In the genomic region with DNA sequence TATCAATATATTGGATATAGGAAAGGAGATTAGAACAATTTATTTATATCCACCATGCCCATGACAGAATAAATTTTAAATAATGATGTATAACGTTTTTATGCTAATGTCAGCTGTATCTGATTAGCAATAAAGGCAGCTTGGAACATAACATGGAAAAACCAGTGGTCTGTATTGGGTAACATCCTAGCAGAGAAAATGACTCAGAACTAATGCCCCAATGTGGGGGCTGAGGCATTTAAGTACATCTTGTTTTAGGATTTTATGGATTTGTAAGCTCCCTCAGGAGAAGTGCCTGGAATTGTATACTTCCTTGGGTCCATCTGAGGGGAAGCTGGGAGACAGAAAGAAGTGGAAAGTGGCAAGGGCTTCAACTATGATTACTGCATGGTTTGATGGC, we compare ENCODE assay signal across 27 cellular contexts.
DNase-seq lines count a peak whose midpoint lies in the region; ATAC-seq and TF ChIP-seq lines count a peak whose summit lies in the region.
"Had no signal": no experiment of that assay in that cellular context is flagged by ENCODE, and none has a peak within 500 bp of the region (broad histone marks: within the 10 kb centered on the region; RNA-seq: fewer than 3 reads in every experiment).

No MANE protein-coding gene starts in this region.

- H3K4me3 ChIP-seq in fibroblast of pulmonary artery (replicated peaks; ENCODE audit: low read depth, low read length): no peak overlapping the region
- H3K4me3 ChIP-seq: esophagus squamous epithelium, heart left ventricle, lower lobe of right lung, mucosa of descending colon, spleen, upper lobe of left lung had no signal

- in situ Hi-C loops in ACHN (cut with HindIII; ENCODE audit: low pct_ligation_motif_present, low pct_unique_long_range_greater_than_20kb, low sequenced_read_pairs): no loop called here

- DNase-seq in EH (ENCODE audit: low read depth) (peak; percentile 71), amniotic epithelial cell (ENCODE audit: low read depth) (peak; percentile 80), fibroblast of pulmonary artery (ENCODE audit: low read depth) (peak; percentile 63), stromal cell of bone marrow (ENCODE audit: low read depth) (peak; percentile 77), NCI-H69 (lab: John Stamatoyannopoulos, UW) (no peak), WTC11 (ENCODE audit: low spot score) (no peak), ACHN (no peak)
- DNase-seq: activated CD8-positive, alpha-beta T cell treated with anti-CD3 and anti-CD28 coated beads for 36 hours; anterior cingulate cortex; CD8-positive, alpha-beta T cell; dermis blood vessel endothelial cell; esophagus squamous epithelium; heart left ventricle; lower lobe of right lung; mucosa of descending colon; NCI-H1105; NCI-H2081; NCI-H2227 treated with DMSO at 0.1 percent for 48 hours; NCI-H82; spleen; substantia nigra; upper lobe of left lung had no signal

- H3K27ac Mint-ChIP-seq in WTC11: no peak overlapping the region
- H3K27ac Mint-ChIP-seq: activated CD8-positive, alpha-beta T cell treated with anti-CD3 and anti-CD28 coated beads for 36 hours; activated naive CD4-positive, alpha-beta T cell treated with anti-CD3 and anti-CD28 coated beads, Interleukin-2, amount 50 U/mL, for 24 hours; activated T-helper 17 cell treated with anti-CD3 and anti-CD28 coated beads, Interleukin-2, amount 50 U/mL, for 72 hours; CD8-positive, alpha-beta T cell; IgD-negative memory B cell; natural killer cell treated with Interleukin-12 subunit alpha and Interleukin-12 subunit beta and Interleukin-15 and Interleukin-18, amount 100 ng/mL, for 72 hours had no signal

- H3K4me1 Mint-ChIP-seq in WTC11: peaks cover 12% of the 10 kb centered on the region
- H3K4me1 Mint-ChIP-seq: activated naive CD4-positive, alpha-beta T cell treated with anti-CD3 and anti-CD28 coated beads, Interleukin-2, amount 50 U/mL, for 24 hours; activated T-helper 17 cell treated with anti-CD3 and anti-CD28 coated beads, Interleukin-2, amount 50 U/mL, for 72 hours; central memory CD8-positive, alpha-beta T cell; IgD-negative memory B cell had no signal

- no peak overlapping the region for H3K4me3 Mint-ChIP-seq in WTC11
- H3K4me3 Mint-ChIP-seq: activated CD8-positive, alpha-beta T cell treated with anti-CD3 and anti-CD28 coated beads for 36 hours; activated naive CD4-positive, alpha-beta T cell treated with anti-CD3 and anti-CD28 coated beads, Interleukin-2, amount 50 U/mL, for 24 hours; activated T-helper 17 cell treated with anti-CD3 and anti-CD28 coated beads, Interleukin-2, amount 50 U/mL, for 72 hours; CD8-positive, alpha-beta T cell; central memory CD8-positive, alpha-beta T cell; IgD-negative memory B cell; natural killer cell treated with Interleukin-12 subunit alpha and Interleukin-12 subunit beta and Interleukin-15 and Interleukin-18, amount 100 ng/mL, for 72 hours had no signal

- POLR2A ChIA-PET in WTC11 (lab: Charles Lee): no interaction called here

- CTCF ChIA-PET in WTC11 (lab: Charles Lee): interaction anchor here (1.6 kb wide), 1 partner anchor 396 kb away, joined by 4 read pairs; no protein-coding TSS in a partner anchor

- ATAC-seq in WTC11: no peak
- ATAC-seq: activated CD8-positive, alpha-beta T cell treated with anti-CD3 and anti-CD28 coated beads for 36 hours; activated T-helper 17 cell treated with anti-CD3 and anti-CD28 coated beads, Interleukin-2, amount 50 U/mL, for 72 hours; CD8-positive, alpha-beta T cell; heart left ventricle; lower lobe of right lung; mucosa of descending colon; natural killer cell treated with Interleukin-12 subunit alpha and Interleukin-12 subunit beta and Interleukin-15 and Interleukin-18, amount 100 ng/mL, for 72 hours had no signal

- no peaks in the 10 kb centered on the region for H3K27me3 Mint-ChIP-seq in WTC11 (ENCODE audit: low read depth)
- H3K27me3 Mint-ChIP-seq: IgD-negative memory B cell had no signal

- peaks cover 3% of the 10 kb centered on the region; the same call in 1 of the 2 replicates for H3K36me3 Mint-ChIP-seq in WTC11
- H3K36me3 Mint-ChIP-seq: activated naive CD4-positive, alpha-beta T cell treated with anti-CD3 and anti-CD28 coated beads, Interleukin-2, amount 50 U/mL, for 24 hours; CD8-positive, alpha-beta T cell; IgD-negative memory B cell; natural killer cell treated with Interleukin-12 subunit alpha and Interleukin-12 subunit beta and Interleukin-15 and Interleukin-18, amount 100 ng/mL, for 72 hours had no signal

- TF ChIP-seq CTCF in fibroblast of pulmonary artery (IDR thresholded peaks at IDR 0.05; ENCODE audit: low read length, missing control alignments): no peak
- TF ChIP-seq CTCF in WTC11 (IDR thresholded peaks at IDR 0.05): no peak

- H3K9me3 Mint-ChIP-seq in WTC11: peaks cover 3% of the 10 kb centered on the region; the same call in 1 of the 2 replicates
- H3K9me3 Mint-ChIP-seq: activated CD8-positive, alpha-beta T cell treated with anti-CD3 and anti-CD28 coated beads for 36 hours; activated naive CD4-positive, alpha-beta T cell treated with anti-CD3 and anti-CD28 coated beads, Interleukin-2, amount 50 U/mL, for 24 hours; activated T-helper 17 cell treated with anti-CD3 and anti-CD28 coated beads, Interleukin-2, amount 50 U/mL, for 72 hours; CD8-positive, alpha-beta T cell; central memory CD8-positive, alpha-beta T cell; IgD-negative memory B cell; natural killer cell treated with Interleukin-12 subunit alpha and Interleukin-12 subunit beta and Interleukin-15 and Interleukin-18, amount 100 ng/mL, for 72 hours had no signal

TF ChIP-seq in WTC11, 78 proteins besides CTCF, POLR2A, EP300 and RAD21:
- TF ChIP-seq NFYB (CRISPR knock-in tag; conservative IDR thresholded peaks at IDR 0.05; ENCODE audit: low read depth) (no peak), ZNF671 (CRISPR knock-in tag; IDR thresholded peaks at IDR 0.05) (no peak), ZNF121 (CRISPR knock-in tag; IDR thresholded peaks at IDR 0.05) (no peak), PRRX2 (CRISPR knock-in tag; IDR thresholded peaks at IDR 0.05) (no peak), ZNF219 (CRISPR knock-in tag; IDR thresholded peaks at IDR 0.05; ENCODE audit: borderline replicate concordance) (no peak), MXD4 (CRISPR knock-in tag; IDR thresholded peaks at IDR 0.05; ENCODE audit: borderline replicate concordance) (no peak), MYBL2 (CRISPR knock-in tag; IDR thresholded peaks at IDR 0.05) (no peak)
- TF ChIP-seq, protein P1, sequence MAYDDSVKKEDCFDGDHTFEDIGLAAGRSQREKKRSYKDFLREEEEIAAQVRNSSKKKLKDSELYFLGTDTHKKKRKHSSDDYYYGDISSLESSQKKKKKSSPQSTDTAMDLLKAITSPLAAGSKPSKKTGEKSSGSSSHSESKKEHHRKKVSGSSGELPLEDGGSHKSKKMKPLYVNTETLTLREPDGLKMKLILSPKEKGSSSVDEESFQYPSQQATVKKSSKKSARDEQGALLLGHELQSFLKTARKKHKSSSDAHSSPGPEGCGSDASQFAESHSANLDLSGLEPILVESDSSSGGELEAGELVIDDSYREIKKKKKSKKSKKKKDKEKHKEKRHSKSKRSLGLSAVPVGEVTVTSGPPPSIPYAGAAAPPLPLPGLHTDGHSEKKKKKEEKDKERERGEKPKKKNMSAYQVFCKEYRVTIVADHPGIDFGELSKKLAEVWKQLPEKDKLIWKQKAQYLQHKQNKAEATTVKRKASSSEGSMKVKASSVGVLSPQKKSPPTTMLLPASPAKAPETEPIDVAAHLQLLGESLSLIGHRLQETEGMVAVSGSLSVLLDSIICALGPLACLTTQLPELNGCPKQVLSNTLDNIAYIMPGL (CRISPR knock-in tag; IDR thresholded peaks at IDR 0.05): no peak
- TF ChIP-seq, protein P2, sequence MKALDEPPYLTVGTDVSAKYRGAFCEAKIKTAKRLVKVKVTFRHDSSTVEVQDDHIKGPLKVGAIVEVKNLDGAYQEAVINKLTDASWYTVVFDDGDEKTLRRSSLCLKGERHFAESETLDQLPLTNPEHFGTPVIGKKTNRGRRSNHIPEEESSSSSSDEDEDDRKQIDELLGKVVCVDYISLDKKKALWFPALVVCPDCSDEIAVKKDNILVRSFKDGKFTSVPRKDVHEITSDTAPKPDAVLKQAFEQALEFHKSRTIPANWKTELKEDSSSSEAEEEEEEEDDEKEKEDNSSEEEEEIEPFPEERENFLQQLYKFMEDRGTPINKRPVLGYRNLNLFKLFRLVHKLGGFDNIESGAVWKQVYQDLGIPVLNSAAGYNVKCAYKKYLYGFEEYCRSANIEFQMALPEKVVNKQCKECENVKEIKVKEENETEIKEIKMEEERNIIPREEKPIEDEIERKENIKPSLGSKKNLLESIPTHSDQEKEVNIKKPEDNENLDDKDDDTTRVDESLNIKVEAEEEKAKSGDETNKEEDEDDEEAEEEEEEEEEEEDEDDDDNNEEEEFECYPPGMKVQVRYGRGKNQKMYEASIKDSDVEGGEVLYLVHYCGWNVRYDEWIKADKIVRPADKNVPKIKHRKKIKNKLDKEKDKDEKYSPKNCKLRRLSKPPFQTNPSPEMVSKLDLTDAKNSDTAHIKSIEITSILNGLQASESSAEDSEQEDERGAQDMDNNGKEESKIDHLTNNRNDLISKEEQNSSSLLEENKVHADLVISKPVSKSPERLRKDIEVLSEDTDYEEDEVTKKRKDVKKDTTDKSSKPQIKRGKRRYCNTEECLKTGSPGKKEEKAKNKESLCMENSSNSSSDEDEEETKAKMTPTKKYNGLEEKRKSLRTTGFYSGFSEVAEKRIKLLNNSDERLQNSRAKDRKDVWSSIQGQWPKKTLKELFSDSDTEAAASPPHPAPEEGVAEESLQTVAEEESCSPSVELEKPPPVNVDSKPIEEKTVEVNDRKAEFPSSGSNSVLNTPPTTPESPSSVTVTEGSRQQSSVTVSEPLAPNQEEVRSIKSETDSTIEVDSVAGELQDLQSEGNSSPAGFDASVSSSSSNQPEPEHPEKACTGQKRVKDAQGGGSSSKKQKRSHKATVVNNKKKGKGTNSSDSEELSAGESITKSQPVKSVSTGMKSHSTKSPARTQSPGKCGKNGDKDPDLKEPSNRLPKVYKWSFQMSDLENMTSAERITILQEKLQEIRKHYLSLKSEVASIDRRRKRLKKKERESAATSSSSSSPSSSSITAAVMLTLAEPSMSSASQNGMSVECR (CRISPR knock-in tag; IDR thresholded peaks at IDR 0.05; ENCODE audit: borderline replicate concordance): no peak
- TF ChIP-seq, protein P3, sequence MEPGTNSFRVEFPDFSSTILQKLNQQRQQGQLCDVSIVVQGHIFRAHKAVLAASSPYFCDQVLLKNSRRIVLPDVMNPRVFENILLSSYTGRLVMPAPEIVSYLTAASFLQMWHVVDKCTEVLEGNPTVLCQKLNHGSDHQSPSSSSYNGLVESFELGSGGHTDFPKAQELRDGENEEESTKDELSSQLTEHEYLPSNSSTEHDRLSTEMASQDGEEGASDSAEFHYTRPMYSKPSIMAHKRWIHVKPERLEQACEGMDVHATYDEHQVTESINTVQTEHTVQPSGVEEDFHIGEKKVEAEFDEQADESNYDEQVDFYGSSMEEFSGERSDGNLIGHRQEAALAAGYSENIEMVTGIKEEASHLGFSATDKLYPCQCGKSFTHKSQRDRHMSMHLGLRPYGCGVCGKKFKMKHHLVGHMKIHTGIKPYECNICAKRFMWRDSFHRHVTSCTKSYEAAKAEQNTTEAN (CRISPR knock-in tag; IDR thresholded peaks at IDR 0.05): no peak

Comparison
In these comparisons a context has a peak if more than half of its experiments do, and no peak if none do; other contexts are left out.
1. DNase-seq: peak in EH (single experiment), amniotic epithelial cell (single experiment), fibroblast of pulmonary artery (single experiment) and stromal cell of bone marrow (single experiment); none in NCI-H69 (single experiment), WTC11 (single experiment) and ACHN (single experiment).